In the genomic region with DNA sequence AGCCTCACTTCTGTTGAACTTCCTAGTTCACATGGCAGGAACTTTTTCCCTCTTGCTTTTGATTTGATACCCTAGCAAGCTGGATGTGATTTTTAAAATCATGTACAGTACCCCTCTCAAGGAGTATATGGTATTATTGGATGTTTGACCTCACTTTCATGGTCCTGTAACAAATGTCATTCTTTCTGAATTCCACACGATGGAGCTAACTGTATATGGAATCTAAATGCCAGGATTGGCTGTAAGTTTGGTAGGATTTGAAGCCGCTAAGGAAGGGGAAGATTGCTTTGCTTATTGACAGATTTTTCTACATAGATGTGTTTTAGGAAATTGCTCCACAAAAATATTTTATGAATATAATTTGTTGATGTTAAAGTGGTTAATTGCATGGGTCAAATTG, we compare ENCODE assay signal across 7 cellular contexts. TPM values are rescaled to one million over a fixed set of nuclear protein-coding genes. Genes with fewer than 3 reads are reported as not detected.
DNase-seq lines count a peak whose midpoint lies in the region; ATAC-seq and TF ChIP-seq lines count a peak whose summit lies in the region.

No MANE protein-coding gene starts in this region.

- no peaks in the 10 kb centered on the region for H3K36me3 ChIP-seq in colonic mucosa

- no peaks in the 10 kb centered on the region for H3K27me3 ChIP-seq in colonic mucosa

- DNase-seq in GM12865 (ENCODE audit: low read depth) (no peak), NCI-H2227 (lab: John Stamatoyannopoulos, UW; ENCODE audit: unreplicated experiment) (peak; percentile 65), colonic mucosa (no peak), midbrain (lab: John Stamatoyannopoulos, UW) (peak; percentile 53), RPMI8226 (no peak)

- intact Hi-C loops in colonic mucosa (cut with DNase I) = loop anchor here (10.0 kb wide), 1 partner anchor 761 kb away; no protein-coding TSS in a partner anchor

- no peak for ATAC-seq in HG03439 (IDR thresholded peaks at IDR 0.05; ENCODE audit: unreplicated experiment)
- no peak for ATAC-seq in GM18907 (IDR thresholded peaks at IDR 0.05; ENCODE audit: unreplicated experiment)

- no peak overlapping the region for H3K9ac ChIP-seq in colonic mucosa (ENCODE audit: low read depth in 2 of 2, low read length in 2 of 2)

- TF ChIP-seq CTCF in GM12865 (IDR thresholded peaks at IDR 0.05; ENCODE audit: insufficient read depth, low read depth, low read length, missing control alignments) = peak; percentile 25
- peak; percentile 39 for TF ChIP-seq CTCF in colonic mucosa (IDR thresholded peaks at IDR 0.05)

- H3K4me3 ChIP-seq in GM12865 (ENCODE audit: low read depth, low read length) = no peak overlapping the region
- H3K4me3 ChIP-seq in colonic mucosa = no peak overlapping the region

- H3K27ac ChIP-seq in colonic mucosa = no peak overlapping the region

- no peaks in the 10 kb centered on the region for H3K4me1 ChIP-seq in colonic mucosa

- no peaks in the 10 kb centered on the region for H3K9me3 ChIP-seq in colonic mucosa

RNA-seq across cellular contexts. Expression of a gene that starts 18.3 kb away (rescaled TPM):
- total RNA-seq in colonic mucosa = 10 to 100 TPM; 35.5 to 37.3 TPM

RNA-seq across cellular contexts. Expression of a gene that starts 18.4 kb away (rescaled TPM):
- total RNA-seq in colonic mucosa = 1 to 10 TPM; 7.6 to 8.1 TPM

Comparison
In these comparisons a context has a peak if more than half of its experiments do, and no peak if none do; other contexts are left out.
1. DNase-seq: peak in NCI-H2227 (single experiment) and midbrain (single experiment); none in GM12865 (single experiment), colonic mucosa (single experiment) and RPMI8226 (single experiment).